In the genomic region with DNA sequence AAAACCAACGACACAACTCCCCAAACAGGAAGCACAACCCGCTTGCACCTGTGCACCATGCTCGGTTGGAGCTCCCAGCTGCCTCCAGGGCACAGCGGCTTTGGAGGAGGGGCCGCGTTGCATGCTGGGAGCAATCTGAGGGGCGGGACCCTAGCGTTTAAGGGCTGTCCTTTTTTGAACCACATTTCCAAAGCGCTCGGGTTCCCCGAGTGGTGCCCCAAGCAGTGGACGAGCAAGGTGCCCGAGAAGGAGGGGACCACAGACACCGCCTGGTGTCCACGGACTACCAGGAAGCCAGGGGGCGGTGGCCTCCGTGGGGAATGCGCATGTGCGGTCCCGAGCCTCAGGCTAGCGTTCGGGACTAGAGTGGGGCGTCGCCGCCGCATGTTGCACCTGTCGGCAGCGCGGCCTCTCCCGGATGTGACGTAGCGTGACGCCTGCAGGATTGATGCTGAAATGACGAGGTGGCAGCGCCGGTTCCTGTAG, we compare ENCODE assay signal across 9 cellular contexts.
DNase-seq lines count a peak whose midpoint lies in the region; ATAC-seq and TF ChIP-seq lines count a peak whose summit lies in the region.
"Had no signal": no experiment of that assay in that cellular context is flagged by ENCODE, and none has a peak within 500 bp of the region (broad histone marks: within the 10 kb centered on the region; RNA-seq: fewer than 3 reads in every experiment).

No MANE protein-coding gene starts in this region.

- no peak for TF ChIP-seq CTCF in fibroblast of pulmonary artery (IDR thresholded peaks at IDR 0.05; ENCODE audit: low read length, missing control alignments)

- H3K4me3 ChIP-seq in fibroblast of pulmonary artery (replicated peaks; ENCODE audit: low read depth, low read length): peak overlapping the region; percentile 5

- peak; percentile 90 to 92 for DNase-seq in Kasumi-1 (lab: John Stamatoyannopoulos, UW)
- DNase-seq in activated CD4-positive, alpha-beta T cell treated with anti-CD3 and anti-CD28 coated beads for 4 hours: peak; percentile 31 to 56
- no peak for DNase-seq in fibroblast of pulmonary artery (ENCODE audit: low read depth)
- DNase-seq in stimulated activated CD8-positive, alpha-beta memory T cell treated with anti-CD3 and anti-CD28 coated beads, Interleukin-4, amount 100 ng/mL, for 48 hours: peak; percentile 73
- DNase-seq in NCI-H748 treated with DMSO at 0.1 percent for 48 hours (lab: John Stamatoyannopoulos, UW): no peak
- DNase-seq in putamen (ENCODE audit: low spot score): no peak
- no peak for DNase-seq in iPS-NIHi11 (ENCODE audit: low spot score)
- DNase-seq: amniotic stem cell had no signal

- no peak for ATAC-seq in HG02884 (IDR thresholded peaks at IDR 0.05; ENCODE audit: unreplicated experiment)

Comparison
In these comparisons a context has a peak if more than half of its experiments do, and no peak if none do; other contexts are left out.
1. DNase-seq: peak in Kasumi-1 (2 of 2), activated CD4-positive, alpha-beta T cell treated with anti-CD3 and anti-CD28 coated beads for 4 hours (2 of 2) and stimulated activated CD8-positive, alpha-beta memory T cell treated with anti-CD3 and anti-CD28 coated beads, Interleukin-4, amount 100 ng/mL, for 48 hours (single experiment); none in fibroblast of pulmonary artery (single experiment), NCI-H748 treated with DMSO at 0.1 percent for 48 hours (single experiment), putamen (single experiment) and iPS-NIHi11 (single experiment).